In genomic region chr11:17252704-17253103, GRCh38 we compare ENCODE assay signal across 3 cellular contexts.
"Had no signal": no experiment of that assay in that cellular context is flagged by ENCODE, and none has a peak within 500 bp of the region (broad histone marks: within the 10 kb centered on the region; RNA-seq: fewer than 3 reads in every experiment).

No MANE protein-coding gene starts in this region.

- DNase-seq: GDM1, GF-D8 had no signal

- ATAC-seq: GM12878 had no signal
